Comparison of ENCODE assay signal across 25 cellular contexts in genomic region chr1:91897016-91897415, GRCh38. TPM values are rescaled to one million over a fixed set of nuclear protein-coding genes. Genes with fewer than 3 reads are reported as not detected.
"Had no signal": no experiment of that assay in that cellular context is flagged by ENCODE, and none has a peak within 500 bp of the region (broad histone marks: within the 10 kb centered on the region; RNA-seq: fewer than 3 reads in every experiment).

No MANE protein-coding gene starts in this region.

- H3K27me3 Mint-ChIP-seq: central memory CD8-positive, alpha-beta T cell had no signal

- H3K4me3 ChIP-seq: K562, SJSA1 had no signal

- H3K4me3 Mint-ChIP-seq: activated CD8-positive, alpha-beta T cell treated with anti-CD3 and anti-CD28 coated beads, Interleukin-2, amount 10 ng/mL, durations not matched to agents 7 days and 5 days; activated naive CD4-positive, alpha-beta T cell treated with anti-CD3 and anti-CD28 coated beads for 36 hours; activated naive CD8-positive, alpha-beta T cell; activated T-cell treated with anti-CD3 and anti-CD28 coated beads, Interleukin-2, amount 50 U/mL, for 4 hours; brain; central memory CD8-positive, alpha-beta T cell; T-helper 1 cell treated with Interleukin-12 subunit alpha and Interleukin-12 subunit beta and Interleukin-4 antibody, amounts not matched to agents 30 μg/mL and 1 μg/mL, for 36 hours; WTC11 had no signal

- H3K9me3 ChIP-seq: SJSA1 had no signal

- DNase-seq: activated CD4-positive, alpha-beta T cell treated with anti-CD3 and anti-CD28 coated beads for 48 hours; activated CD4-positive, alpha-beta T cell treated with anti-CD3 and anti-CD28 coated beads, Interleukin-2, amount 50 U/mL, for 4 hours; activated CD4-positive, CD25-positive, alpha-beta regulatory T cell treated with anti-CD3 and anti-CD28 coated beads, Interleukin-2, amount 50 U/mL, for 72 hours; activated CD8-positive, alpha-beta T cell treated with anti-CD3 and anti-CD28 coated beads, Interleukin-2, amount 10 ng/mL, durations not matched to agents 7 days and 5 days; activated effector memory CD4-positive, alpha-beta T cell treated with anti-CD3 and anti-CD28 coated beads, Interleukin-2, amount 50 U/mL, for 16 hours; activated naive CD4-positive, alpha-beta T cell treated with anti-CD3 and anti-CD28 coated beads for 36 hours; activated T-cell treated with anti-CD3 and anti-CD28 coated beads, Interleukin-2, amount 50 U/mL, for 4 hours; amygdala; Karpas-422; NCI-H1048; NCI-H1417; NCI-H1694 treated with DMSO at 0.1 percent for 48 hours; NCI-H2029 treated with DMSO at 0.1 percent for 48 hours; NCI-H510A treated with DMSO at 0.1 percent for 48 hours; NCI-H69; PC-3; SHP77 had no signal

- H3K36me3 Mint-ChIP-seq: activated naive CD8-positive, alpha-beta T cell; brain; WTC11 had no signal

- H3K36me3 ChIP-seq: SJSA1 had no signal

- H3K9me3 Mint-ChIP-seq: activated naive CD4-positive, alpha-beta T cell treated with anti-CD3 and anti-CD28 coated beads for 36 hours; activated T-cell treated with anti-CD3 and anti-CD28 coated beads, Interleukin-2, amount 50 U/mL, for 4 hours; central memory CD8-positive, alpha-beta T cell; T-helper 1 cell treated with Interleukin-12 subunit alpha and Interleukin-12 subunit beta and Interleukin-4 antibody, amounts not matched to agents 30 μg/mL and 1 μg/mL, for 36 hours had no signal

- H3K27ac Mint-ChIP-seq: activated CD8-positive, alpha-beta T cell treated with anti-CD3 and anti-CD28 coated beads, Interleukin-2, amount 10 ng/mL, durations not matched to agents 7 days and 5 days; activated naive CD4-positive, alpha-beta T cell treated with anti-CD3 and anti-CD28 coated beads for 36 hours; activated naive CD8-positive, alpha-beta T cell; brain; T-helper 1 cell treated with Interleukin-12 subunit alpha and Interleukin-12 subunit beta and Interleukin-4 antibody, amounts not matched to agents 30 μg/mL and 1 μg/mL, for 36 hours; WTC11 had no signal

- H3K27me3 ChIP-seq: SJSA1 had no signal

RNA-seq across cellular contexts. Expression of gene BRDT, which starts 52.2 kb away (rescaled TPM):
- total RNA-seq: activated CD8-positive, alpha-beta T cell treated with anti-CD3 and anti-CD28 coated beads, Interleukin-2, amount 10 ng/mL, durations not matched to agents 7 days and 5 days; activated naive CD4-positive, alpha-beta T cell treated with anti-CD3 and anti-CD28 coated beads for 36 hours; activated T-cell treated with anti-CD3 and anti-CD28 coated beads, Interleukin-2, amount 50 U/mL, for 4 hours; astrocyte; K562; PC-3; SJSA1 had no signal
